14 cellular contexts compared by ENCODE assay signal in genomic region chr1:4119516-4120220, GRCh38.
"Had no signal": no experiment of that assay in that cellular context is flagged by ENCODE, and none has a peak within 500 bp of the region (broad histone marks: within the 10 kb centered on the region; RNA-seq: fewer than 3 reads in every experiment).

No MANE protein-coding gene starts in this region.

- H3K79me2 ChIP-seq: parathyroid adenoma had no signal

- H3K36me3 ChIP-seq: neutrophil, tibial nerve had no signal

- ATAC-seq: mucosa of descending colon; stimulated activated naive CD8-positive, alpha-beta T cell treated with anti-CD3 and anti-CD28 coated beads, Interleukin-15, Interleukin-2, amounts not matched to agents 100 U/mL and 50 U/mL, for 24 hours had no signal

- H3K27me3 ChIP-seq: neutrophil, tibial nerve had no signal

- H3K9ac ChIP-seq: parathyroid adenoma had no signal

- H3K4me3 ChIP-seq: mucosa of descending colon, tibial nerve had no signal

- H3K9me3 ChIP-seq: mucosa of descending colon, neutrophil had no signal

- H3K27ac ChIP-seq: neutrophil, parathyroid adenoma, tibial nerve had no signal

- H2AFZ ChIP-seq: parathyroid adenoma had no signal

- DNase-seq: activated CD8-positive, alpha-beta memory T cell treated with anti-CD3 and anti-CD28 coated beads for 24 hours; activated CD8-positive, alpha-beta memory T cell treated with anti-CD3 and anti-CD28 coated beads, Interleukin-2, amount 50 U/mL, for 48 hours; activated gamma-delta T cell; activated T-cell treated with anti-CD3 and anti-CD28 coated beads, Interleukin-2, amount 50 U/mL, for 48 hours; effector CD8-positive, alpha-beta T cell; immature natural killer cell; mucosa of descending colon; naive B cell; stimulated activated CD4-positive, alpha-beta T cell treated with anti-CD3 and anti-CD28 coated beads, Interleukin-2, amount 100 ng/mL, for 24 hours; stimulated activated naive CD8-positive, alpha-beta T cell treated with anti-CD3 and anti-CD28 coated beads, Interleukin-15, Interleukin-2, amounts not matched to agents 100 U/mL and 50 U/mL, for 24 hours; substantia nigra had no signal

- H3K4me1 ChIP-seq: parathyroid adenoma, tibial nerve had no signal
